In genomic region chr1:236144446-236145150, GRCh38 we compare ENCODE assay signal across 10 cellular contexts. TPM values are rescaled to one million over a fixed set of nuclear protein-coding genes. Genes with fewer than 3 reads are reported as not detected.
DNase-seq lines count a peak whose midpoint lies in the region; ATAC-seq and TF ChIP-seq lines count a peak whose summit lies in the region.
"Had no signal": no experiment of that assay in that cellular context is flagged by ENCODE, and none has a peak within 500 bp of the region (broad histone marks: within the 10 kb centered on the region; RNA-seq: fewer than 3 reads in every experiment).

No MANE protein-coding gene starts in this region.

- no peaks in the 10 kb centered on the region for H3K79me1 ChIP-seq in H9 (ENCODE audit: insufficient read depth, low read depth, low read length, poor library complexity, severe bottlenecking)

- peak overlapping the region in 1 of 2 experiments; percentile 96; a peak in 2 of 4 replicates for H3K4me3 ChIP-seq in DND-41 (ENCODE audit: low read depth in 1 of 2, low read length in 2 of 2)
- H3K4me3 ChIP-seq in astrocyte of the cerebellum (ENCODE audit: low read depth, low read length) = peak overlapping the region; percentile 0

- H2BK20ac ChIP-seq in H9 (ENCODE audit: low read depth, low read length, poor library complexity, severe bottlenecking) = no peak overlapping the region

- H3K4me2 ChIP-seq in DND-41 (ENCODE audit: insufficient read depth, low read length) = peak overlapping the region; percentile 97
- H3K4me2 ChIP-seq in H9 (ENCODE audit: insufficient read depth, insufficient read length, low read length) = peak overlapping the region; percentile 12

- no peak overlapping the region for H3K14ac ChIP-seq in H9 (ENCODE audit: insufficient read depth, low read length)

- peaks cover 4% of the 10 kb centered on the region for H3K36me3 ChIP-seq in DND-41 (ENCODE audit: insufficient read depth, low read length)

- H3K79me2 ChIP-seq in DND-41 (ENCODE audit: insufficient read depth, low read length) (peaks cover 63% of the 10 kb centered on the region), H9 (ENCODE audit: insufficient read depth, low read length) (no peaks in the 10 kb centered on the region; the same call in 1 of the 2 replicates)

- H3K4me1 ChIP-seq in DND-41 (ENCODE audit: insufficient read depth, low read length) (peaks cover 36% of the 10 kb centered on the region), H9 (ENCODE audit: insufficient read depth, low read length) (peaks cover 4% of the 10 kb centered on the region; the same call in 1 of the 2 replicates)

- no peak overlapping the region for H2BK15ac ChIP-seq in H9 (ENCODE audit: low read depth, low read length)

- H3K27me3 Mint-ChIP-seq in H9 (ENCODE audit: low read depth) (peaks cover 48% of the 10 kb centered on the region), HFFc6 (ENCODE audit: insufficient read depth) (peaks cover 9% of the 10 kb centered on the region)
- peaks cover 0 to 17% (median 10%) of the 10 kb centered on the region in 5 donors for H3K27me3 Mint-ChIP-seq in naive thymus-derived CD8-positive, alpha-beta T cell

- H3K9me3 ChIP-seq in DND-41 (ENCODE audit: insufficient read depth, low read length, severe bottlenecking) (no peaks in the 10 kb centered on the region), H9 (ENCODE audit: control insufficient read depth, low read depth, low read length) (no peaks in the 10 kb centered on the region)

- no peak for TF ChIP-seq CTCF in DND-41 (IDR thresholded peaks at IDR 0.05; ENCODE audit: borderline replicate concordance, extremely low read depth, low read length, poor library complexity, severe bottlenecking)
- TF ChIP-seq CTCF in H9 (conservative IDR thresholded peaks at IDR 0.05) = no peak
- no peak for TF ChIP-seq CTCF in astrocyte of the cerebellum (IDR thresholded peaks at IDR 0.05; ENCODE audit: low read depth, low read length, missing control alignments)
- TF ChIP-seq CTCF in HFFc6 (IDR thresholded peaks at IDR 0.05) = no peak

- H4K8ac ChIP-seq in H9 (replicated peaks; ENCODE audit: insufficient read length, low read depth, low read length) = no peak overlapping the region

- no peak overlapping the region; the same call in 1 of the 2 replicates for H3K9ac ChIP-seq in DND-41 (ENCODE audit: low read depth, low read length)
- no peak overlapping the region for H3K9ac ChIP-seq in H9 (ENCODE audit: extremely low read depth, insufficient read length, low read length)

- H3K27ac Mint-ChIP-seq in H9 (no peak overlapping the region), HFFc6 (no peak overlapping the region)
- H3K27ac Mint-ChIP-seq in naive thymus-derived CD8-positive, alpha-beta T cell = peak overlapping the region in 1 of 10 donors; percentile 8

- POLR2A ChIA-PET in naive thymus-derived CD8-positive, alpha-beta T cell (lab: Charles Lee) = no interaction called here

- H2AFZ ChIP-seq in DND-41 (ENCODE audit: low read depth, low read length) (no peak overlapping the region), H9 (ENCODE audit: low read length) (no peak overlapping the region)

- in situ Hi-C loops in astrocyte of the cerebellum (cut with HindIII; ENCODE audit: low sequenced_read_pairs) = no loop called here

- peak overlapping the region; percentile 38 to 86; a peak in 4 of 5 replicates for H3K4me3 Mint-ChIP-seq in H9
- H3K4me3 Mint-ChIP-seq in naive thymus-derived CD8-positive, alpha-beta T cell = peak overlapping the region; percentile 39 to 99 (median 93)
- H3K4me3 Mint-ChIP-seq in HFFc6 = no peak overlapping the region

- H3K4ac ChIP-seq in H9 (ENCODE audit: low read depth, low read length) = no peak overlapping the region

- no CpG with 5 or more reads among the region's 12 CpGs for WGBS in H9 (ENCODE audit: extremely low coverage, insufficient read length, low lambda C conversion rate)

- H2BK5ac ChIP-seq in H9 (ENCODE audit: insufficient read length, low read length) = no peak overlapping the region

- no peak overlapping the region; the same call in 1 of the 2 replicates for H3K27ac ChIP-seq in DND-41 (ENCODE audit: low read length)
- no peak overlapping the region for H3K27ac ChIP-seq in H9 (ENCODE audit: insufficient read length, low read depth, low read length)

- H3K27me3 ChIP-seq in DND-41 (ENCODE audit: insufficient read depth, low read length, poor library complexity) (peaks cover 17% of the 10 kb centered on the region), H9 (ENCODE audit: insufficient read depth, low read length) (peaks cover 20% of the 10 kb centered on the region; the same call in 1 of the 2 replicates)

- H2AK5ac ChIP-seq in H9 (ENCODE audit: insufficient read length, low read length) = no peak overlapping the region

- H3K36me3 Mint-ChIP-seq in H9 (ENCODE audit: insufficient read depth in 1 of 3, low read depth in 3 of 3) (peaks cover 0 to 6% (median 0%) of the 10 kb centered on the region in 3 experiments; a peak in 3 of 7 replicates), HFFc6 (ENCODE audit: low read depth) (no peaks in the 10 kb centered on the region)
- H3K36me3 Mint-ChIP-seq in naive thymus-derived CD8-positive, alpha-beta T cell = peaks cover 0 to 6% (median 0%) of the 10 kb centered on the region in 3 donors

- no peak overlapping the region for H4K5ac ChIP-seq in H9 (ENCODE audit: insufficient read length, low read depth, low read length)

- H3K23ac ChIP-seq in H9 (ENCODE audit: insufficient read length, low read depth, low read length) = no peak overlapping the region

- peaks cover 18% of the 10 kb centered on the region for H3K23me2 ChIP-seq in H9 (ENCODE audit: insufficient read length, low read depth, low read length, poor library complexity, severe bottlenecking)

- H3K56ac ChIP-seq in H9 (ENCODE audit: insufficient read length, low read depth, low read length) = no peak overlapping the region

- no peak for DNase-seq in DND-41
- no peak for DNase-seq in H9
- no peak for DNase-seq in astrocyte of the cerebellum (ENCODE audit: low read depth)
- DNase-seq in naive thymus-derived CD8-positive, alpha-beta T cell = no peak
- no peak for DNase-seq in H4 (ENCODE audit: low spot score)
- DNase-seq in HFFc6 = no peak
- DNase-seq: left colon, T-helper 1 cell had no signal

- peaks cover 42% of the 10 kb centered on the region for H4K20me1 ChIP-seq in DND-41 (ENCODE audit: insufficient read depth, low read length)
- H4K20me1 ChIP-seq in H9 (ENCODE audit: control insufficient read depth, insufficient read depth, insufficient read length) = no peaks in the 10 kb centered on the region

- no peak overlapping the region for H4K91ac ChIP-seq in H9 (ENCODE audit: insufficient read length, low read depth, low read length)

- H3K18ac ChIP-seq in H9 (ENCODE audit: insufficient read length, low read depth, low read length) = no peak overlapping the region

- H2BK120ac ChIP-seq in H9 (ENCODE audit: low read depth, low read length, poor library complexity, severe bottlenecking) = no peak overlapping the region

- H2BK12ac ChIP-seq in H9 (ENCODE audit: insufficient read length, low read depth, low read length) = no peak overlapping the region

- peaks cover 29 to 39% of the 10 kb centered on the region in 2 experiments for H3K4me1 Mint-ChIP-seq in H9
- peaks cover 32 to 66% (median 48%) of the 10 kb centered on the region in 4 donors for H3K4me1 Mint-ChIP-seq in naive thymus-derived CD8-positive, alpha-beta T cell
- H3K4me1 Mint-ChIP-seq in HFFc6 (ENCODE audit: low read depth) = peaks cover 32% of the 10 kb centered on the region

- no peaks in the 10 kb centered on the region; a peak in 1 of 5 replicates for H3K9me3 Mint-ChIP-seq in H9
- H3K9me3 Mint-ChIP-seq in naive thymus-derived CD8-positive, alpha-beta T cell = no peaks in the 10 kb centered on the region
- H3K9me3 Mint-ChIP-seq in HFFc6 = no peaks in the 10 kb centered on the region

- H3T11ph ChIP-seq in H9 (ENCODE audit: low read length) = no peak overlapping the region

- ATAC-seq in DND-41 (ENCODE audit: insufficient read depth, low read depth) (no peak), HG02884 (IDR thresholded peaks at IDR 0.05; ENCODE audit: unreplicated experiment) (no peak), HG03520 (IDR thresholded peaks at IDR 0.05; ENCODE audit: unreplicated experiment) (no peak)
- no peak for ATAC-seq in naive thymus-derived CD8-positive, alpha-beta T cell
- ATAC-seq: left colon had no signal

RNA-seq across cellular contexts. Expression of gene GPR137B, which starts 2.3 kb away (rescaled TPM):
- total RNA-seq in H9 (2021) = 5.9 and 6.6 TPM in 2 replicates
- 10 to 100 TPM in 1 of 2 experiments, 1 to 10 TPM in 1; 8.1 to 10.2 TPM for total RNA-seq in naive thymus-derived CD8-positive, alpha-beta T cell
- polyA plus RNA-seq in naive thymus-derived CD8-positive, alpha-beta T cell = 1 to 10 TPM; 3.6 to 9.0 (median 5.1) TPM
- total RNA-seq in H4 (2014; rRNA removed; shearing (Covaris generic)) = 7.9 and 11.4 TPM in 2 replicates
- total RNA-seq in HFFc6 (2021; fragmentation: NEBNext Ultra II Directional; extraction: Animal tissue kit (Norgen Biotek cat#: 25700)) = 10 to 100 TPM in 5 of 6 experiments, 1 to 10 TPM in 1; 9.7 to 13.8 (median 11.9) TPM
